ENCODE assay signal across 10 cellular contexts in genomic region chr10:112875474-112876267, GRCh38.
DNase-seq lines count a peak whose midpoint lies in the region; ATAC-seq, FAIRE-seq and TF ChIP-seq lines count a peak whose summit lies in the region.
"Had no signal": no experiment of that assay in that cellular context is flagged by ENCODE, and none has a peak within 500 bp of the region (broad histone marks: within the 10 kb centered on the region; RNA-seq: fewer than 3 reads in every experiment).

No MANE protein-coding gene starts in this region.

- H3K4me1 Mint-ChIP-seq in chondrocyte (ENCODE audit: low read depth): peaks cover 8% of the 10 kb centered on the region

- H3K4me1 ChIP-seq in pancreas: no peaks in the 10 kb centered on the region
- H3K4me1 ChIP-seq: Peyer's patch had no signal

- DNase-seq in EH (ENCODE audit: low read depth): peak; percentile 65
- peak; percentile 59 for DNase-seq in LoVo (ENCODE audit: low spot score)
- DNase-seq in chondrocyte (ENCODE audit: low spot score): no peak
- no peak for DNase-seq in pancreas
- DNase-seq in NCI-H1930 (lab: John Stamatoyannopoulos, UW): no peak
- DNase-seq in activated gamma-delta T cell (lab: John Stamatoyannopoulos, UW): no peak
- DNase-seq: activated CD4-positive, alpha-beta T cell treated with anti-CD3 and anti-CD28 coated beads for 4 hours had no signal

- ATAC-seq in pancreas (peak in 3 of 4 donors; percentile 48 to 59 (median 55)), HG03378 (IDR thresholded peaks at IDR 0.05; ENCODE audit: unreplicated experiment) (no peak), GM19467 (IDR thresholded peaks at IDR 0.05; ENCODE audit: unreplicated experiment) (no peak)

- H3K27ac Mint-ChIP-seq in chondrocyte (ENCODE audit: unreplicated experiment): peak overlapping the region; percentile 51

- H3K4me3 ChIP-seq in pancreas: no peak overlapping the region
- H3K4me3 ChIP-seq: Peyer's patch had no signal

- 58 to 63% methylated on average over 5 of the region's 5 CpGs for WGBS in pancreas, 2 donors

- H3K27me3 ChIP-seq in pancreas: no peaks in the 10 kb centered on the region
- H3K27me3 ChIP-seq: Peyer's patch had no signal

- TF ChIP-seq CTCF in chondrocyte (IDR thresholded peaks at IDR 0.05): no peak
- no peak for TF ChIP-seq CTCF in pancreas (IDR thresholded peaks at IDR 0.05)

- no peaks in the 10 kb centered on the region for H3K36me3 ChIP-seq in pancreas
- H3K36me3 ChIP-seq: Peyer's patch had no signal

- FAIRE-seq in pancreas (lab: Jason Lieb, UNC): no peak

- H3K9me3 ChIP-seq in pancreas: no peaks in the 10 kb centered on the region
- H3K9me3 ChIP-seq: Peyer's patch had no signal

- H3K27me3 Mint-ChIP-seq in chondrocyte (ENCODE audit: low read depth): no peaks in the 10 kb centered on the region

- peaks cover 13% of the 10 kb centered on the region for H3K9me3 Mint-ChIP-seq in chondrocyte (ENCODE audit: low read depth)

- H3K27ac ChIP-seq in pancreas: no peak overlapping the region
- H3K27ac ChIP-seq: Peyer's patch had no signal

- H3K36me3 Mint-ChIP-seq in chondrocyte (ENCODE audit: low read depth): peaks cover 1% of the 10 kb centered on the region

- intact Hi-C loops in pancreas (cut with DNase I): no loop called here

- H3K4me3 Mint-ChIP-seq in chondrocyte (ENCODE audit: unreplicated experiment): no peak overlapping the region

Comparison
In these comparisons a context has a peak if more than half of its experiments do, and no peak if none do; other contexts are left out.
1. DNase-seq: peak in EH (single experiment) and LoVo (single experiment); none in chondrocyte (single experiment), pancreas (0 of 6), NCI-H1930 (0 of 2) and activated gamma-delta T cell (single experiment).
2. ATAC-seq: peak in pancreas (3 of 4); none in HG03378 (single experiment) and GM19467 (single experiment).